8 cellular contexts compared by ENCODE assay signal in the genomic region with DNA sequence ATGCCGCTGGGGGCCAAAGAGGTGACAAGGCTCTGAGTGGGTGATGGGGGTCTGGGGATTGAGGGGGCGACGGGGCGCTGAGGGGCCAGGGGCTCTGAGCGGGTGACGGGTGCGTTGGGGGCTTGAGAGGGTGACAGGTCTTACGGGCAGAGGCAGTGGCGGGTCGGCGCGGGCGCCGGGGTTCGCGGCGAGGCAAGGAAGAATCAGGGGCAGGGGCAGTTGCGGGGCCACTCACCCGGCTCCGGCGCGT. TPM values are rescaled to one million over a fixed set of nuclear protein-coding genes. Genes with fewer than 3 reads are reported as not detected.
DNase-seq lines count a peak whose midpoint lies in the region; ATAC-seq, FAIRE-seq and TF ChIP-seq lines count a peak whose summit lies in the region.

No MANE protein-coding gene starts in this region.

- DNase-seq in T-helper 17 cell (no peak), foreskin fibroblast (no peak), D721Med (ENCODE audit: insufficient read length, low spot score) (no peak), ecto neural progenitor cell (ENCODE audit: low spot score) (no peak), ureter (ENCODE audit: low spot score) (no peak), NCI-H345 treated with DMSO at 0.1 percent for 48 hours (lab: John Stamatoyannopoulos, UW; ENCODE audit: unreplicated experiment) (no peak)

- peaks cover 59% of the 10 kb centered on the region for H3K36me3 ChIP-seq in skeletal muscle satellite cell (ENCODE audit: insufficient read depth, low read length)

- no peak for ATAC-seq in T-helper 17 cell

- H3K4me1 ChIP-seq in skeletal muscle satellite cell (ENCODE audit: control insufficient read depth, insufficient read depth, low read length): peaks cover 32% of the 10 kb centered on the region

- no peaks in the 10 kb centered on the region for H3K27me3 Mint-ChIP-seq in T-helper 17 cell

- no peaks in the 10 kb centered on the region for H3K27me3 ChIP-seq in skeletal muscle satellite cell (ENCODE audit: control insufficient read depth, insufficient read depth, low read length)

- TF ChIP-seq POLR2A in GM18526 (IDR thresholded peaks at IDR 0.05; ENCODE audit: extremely low read depth, insufficient read length): peak; percentile 80

- H3K4me3 ChIP-seq in foreskin fibroblast (ENCODE audit: low read depth in 1 of 2, low read length in 2 of 2) (peak overlapping the region; percentile 98 to 100), skeletal muscle satellite cell (ENCODE audit: low read length) (peak overlapping the region; percentile 81)

- no peak for FAIRE-seq in D721Med (lab: Jason Lieb, UNC)

- TF ChIP-seq CTCF in foreskin fibroblast (IDR thresholded peaks at IDR 0.05; ENCODE audit: low read depth, low read length) (no peak), D721Med (IDR thresholded peaks at IDR 0.05; ENCODE audit: insufficient read depth, missing control alignments) (no peak)

- peaks cover 40% of the 10 kb centered on the region for H3K4me1 Mint-ChIP-seq in T-helper 17 cell

- peak overlapping the region; percentile 97 for H3K27ac Mint-ChIP-seq in T-helper 17 cell

- peak overlapping the region; percentile 99 for H3K4me3 Mint-ChIP-seq in T-helper 17 cell

- peak overlapping the region; percentile 74 for H3K4me2 ChIP-seq in skeletal muscle satellite cell (ENCODE audit: low read length)

- H3K9me3 ChIP-seq in T-helper 17 cell (ENCODE audit: control insufficient read depth, low read length, poor library complexity, severe bottlenecking) (peaks cover 33% of the 10 kb centered on the region), skeletal muscle satellite cell (replicated peaks; ENCODE audit: low read length) (peaks cover 10% of the 10 kb centered on the region)

- H3K9ac ChIP-seq in skeletal muscle satellite cell (ENCODE audit: low read depth, low read length): peak overlapping the region; percentile 91

- H3K36me3 Mint-ChIP-seq in T-helper 17 cell (ENCODE audit: low read depth): peaks cover 19% of the 10 kb centered on the region

RNA-seq across cellular contexts. Expression of gene ZNFX1, which starts 0.1 kb away (rescaled TPM):
- 10 to 100 TPM; 54.0 to 58.8 TPM for total RNA-seq in T-helper 17 cell
- 34.5 and 35.2 TPM in 2 replicates for total RNA-seq in skeletal muscle satellite cell (2012; rRNA removed)
- total RNA-seq in ureter: 46.2 TPM

RNA-seq across cellular contexts. Expression of gene DDX27, which starts 58.5 kb away (rescaled TPM):
- total RNA-seq in T-helper 17 cell (10 to 100 TPM; 84.1 to 87.5 TPM), ureter (33.2 TPM)
- 33.9 and 37.3 TPM in 2 replicates for total RNA-seq in skeletal muscle satellite cell (2012; rRNA removed)
